ENCODE assay signal across 1 cellular context in the genomic region with DNA sequence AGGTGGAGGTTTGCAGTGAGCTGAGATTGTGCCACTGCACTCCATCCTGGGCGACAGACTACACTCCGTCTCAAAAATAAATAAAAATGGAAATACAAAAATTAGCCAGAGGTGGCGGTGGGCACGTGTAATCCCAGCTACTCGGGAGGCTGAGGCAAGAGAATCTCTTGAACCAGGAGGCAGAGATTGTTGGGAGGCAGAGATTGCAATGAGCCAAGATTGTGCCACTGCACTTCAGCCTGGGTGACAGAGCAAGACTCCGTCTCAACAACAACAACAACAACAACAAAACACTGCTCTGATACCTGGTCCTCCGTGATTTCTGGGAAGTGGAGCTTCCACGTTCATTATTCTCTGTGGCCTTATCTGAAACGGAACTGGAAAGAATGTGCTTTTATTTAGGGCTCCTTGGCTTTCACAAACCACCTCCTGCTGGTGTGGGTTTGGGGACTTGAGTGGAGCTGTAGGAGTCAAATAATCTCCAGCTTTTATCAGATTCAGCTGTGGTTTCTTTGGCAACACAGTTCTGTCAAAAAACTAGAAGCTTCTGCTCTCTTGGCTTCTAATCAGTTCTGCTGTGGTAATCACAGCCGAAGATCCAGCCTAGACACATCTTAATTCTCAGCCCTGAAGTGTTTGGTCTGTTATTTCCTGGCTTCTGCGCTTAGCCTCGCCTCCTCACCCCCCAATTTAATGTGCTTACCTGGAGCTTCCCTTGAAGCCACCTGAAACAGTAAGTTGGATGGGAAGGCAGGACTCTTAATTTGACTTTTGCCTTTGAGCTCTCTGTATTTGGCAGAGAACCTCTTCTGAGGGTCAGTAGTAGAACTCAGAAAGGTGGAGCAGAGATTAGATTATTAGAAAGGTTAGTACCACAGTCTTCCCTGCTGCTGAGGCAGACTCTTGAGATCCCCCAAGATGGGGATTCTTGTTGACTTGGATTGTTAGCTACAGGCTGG.
TF ChIP-seq lines count a peak whose summit lies in the region.

No MANE protein-coding gene starts in this region.

TF ChIP-seq in GM23338, 12 proteins besides CTCF, POLR2A, EP300 and RAD21 (continued from another document):
- TF ChIP-seq, protein P1, sequence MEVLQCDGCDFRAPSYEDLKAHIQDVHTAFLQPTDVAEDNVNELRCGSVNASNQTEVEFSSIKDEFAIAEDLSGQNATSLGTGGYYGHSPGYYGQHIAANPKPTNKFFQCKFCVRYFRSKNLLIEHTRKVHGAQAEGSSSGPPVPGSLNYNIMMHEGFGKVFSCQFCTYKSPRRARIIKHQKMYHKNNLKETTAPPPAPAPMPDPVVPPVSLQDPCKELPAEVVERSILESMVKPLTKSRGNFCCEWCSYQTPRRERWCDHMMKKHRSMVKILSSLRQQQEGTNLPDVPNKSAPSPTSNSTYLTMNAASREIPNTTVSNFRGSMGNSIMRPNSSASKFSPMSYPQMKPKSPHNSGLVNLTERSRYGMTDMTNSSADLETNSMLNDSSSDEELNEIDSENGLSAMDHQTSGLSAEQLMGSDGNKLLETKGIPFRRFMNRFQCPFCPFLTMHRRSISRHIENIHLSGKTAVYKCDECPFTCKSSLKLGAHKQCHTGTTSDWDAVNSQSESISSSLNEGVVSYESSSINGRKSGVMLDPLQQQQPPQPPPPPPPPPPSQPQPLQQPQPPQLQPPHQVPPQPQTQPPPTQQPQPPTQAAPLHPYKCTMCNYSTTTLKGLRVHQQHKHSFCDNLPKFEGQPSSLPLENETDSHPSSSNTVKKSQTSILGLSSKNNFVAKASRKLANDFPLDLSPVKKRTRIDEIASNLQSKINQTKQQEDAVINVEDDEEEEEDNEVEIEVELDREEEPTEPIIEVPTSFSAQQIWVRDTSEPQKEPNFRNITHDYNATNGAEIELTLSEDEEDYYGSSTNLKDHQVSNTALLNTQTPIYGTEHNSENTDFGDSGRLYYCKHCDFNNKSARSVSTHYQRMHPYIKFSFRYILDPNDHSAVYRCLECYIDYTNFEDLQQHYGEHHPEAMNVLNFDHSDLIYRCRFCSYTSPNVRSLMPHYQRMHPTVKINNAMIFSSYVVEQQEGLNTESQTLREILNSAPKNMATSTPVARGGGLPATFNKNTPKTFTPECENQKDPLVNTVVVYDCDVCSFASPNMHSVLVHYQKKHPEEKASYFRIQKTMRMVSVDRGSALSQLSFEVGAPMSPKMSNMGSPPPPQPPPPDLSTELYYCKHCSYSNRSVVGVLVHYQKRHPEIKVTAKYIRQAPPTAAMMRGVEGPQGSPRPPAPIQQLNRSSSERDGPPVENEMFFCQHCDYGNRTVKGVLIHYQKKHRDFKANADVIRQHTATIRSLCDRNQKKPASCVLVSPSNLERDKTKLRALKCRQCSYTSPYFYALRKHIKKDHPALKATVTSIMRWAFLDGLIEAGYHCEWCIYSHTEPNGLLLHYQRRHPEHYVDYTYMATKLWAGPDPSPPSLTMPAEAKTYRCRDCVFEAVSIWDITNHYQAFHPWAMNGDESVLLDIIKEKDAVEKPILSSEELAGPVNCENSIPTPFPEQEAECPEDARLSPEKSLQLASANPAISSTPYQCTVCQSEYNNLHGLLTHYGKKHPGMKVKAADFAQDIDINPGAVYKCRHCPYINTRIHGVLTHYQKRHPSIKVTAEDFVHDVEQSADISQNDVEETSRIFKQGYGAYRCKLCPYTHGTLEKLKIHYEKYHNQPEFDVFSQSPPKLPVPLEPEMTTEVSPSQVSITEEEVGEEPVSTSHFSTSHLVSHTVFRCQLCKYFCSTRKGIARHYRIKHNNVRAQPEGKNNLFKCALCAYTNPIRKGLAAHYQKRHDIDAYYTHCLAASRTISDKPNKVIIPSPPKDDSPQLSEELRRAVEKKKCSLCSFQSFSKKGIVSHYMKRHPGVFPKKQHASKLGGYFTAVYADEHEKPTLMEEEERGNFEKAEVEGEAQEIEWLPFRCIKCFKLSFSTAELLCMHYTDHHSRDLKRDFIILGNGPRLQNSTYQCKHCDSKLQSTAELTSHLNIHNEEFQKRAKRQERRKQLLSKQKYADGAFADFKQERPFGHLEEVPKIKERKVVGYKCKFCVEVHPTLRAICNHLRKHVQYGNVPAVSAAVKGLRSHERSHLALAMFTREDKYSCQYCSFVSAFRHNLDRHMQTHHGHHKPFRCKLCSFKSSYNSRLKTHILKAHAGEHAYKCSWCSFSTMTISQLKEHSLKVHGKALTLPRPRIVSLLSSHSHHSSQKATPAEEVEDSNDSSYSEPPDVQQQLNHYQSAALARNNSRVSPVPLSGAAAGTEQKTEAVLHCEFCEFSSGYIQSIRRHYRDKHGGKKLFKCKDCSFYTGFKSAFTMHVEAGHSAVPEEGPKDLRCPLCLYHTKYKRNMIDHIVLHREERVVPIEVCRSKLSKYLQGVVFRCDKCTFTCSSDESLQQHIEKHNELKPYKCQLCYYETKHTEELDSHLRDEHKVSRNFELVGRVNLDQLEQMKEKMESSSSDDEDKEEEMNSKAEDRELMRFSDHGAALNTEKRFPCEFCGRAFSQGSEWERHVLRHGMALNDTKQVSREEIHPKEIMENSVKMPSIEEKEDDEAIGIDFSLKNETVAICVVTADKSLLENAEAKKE (CRISPR knock-in tag; IDR thresholded peaks at IDR 0.05): no peak
